In genomic region chr18:49814147-49814499, GRCh38 we compare ENCODE assay signal across 8 cellular contexts. TPM values are rescaled to one million over a fixed set of nuclear protein-coding genes. Genes with fewer than 3 reads are reported as not detected.
DNase-seq lines count a peak whose midpoint lies in the region; ATAC-seq and TF ChIP-seq lines count a peak whose summit lies in the region.

No MANE protein-coding gene starts in this region.

- H3K36me3 ChIP-seq in esophagus muscularis mucosa: peaks cover 0 to 7% (median 0%) of the 10 kb centered on the region in 4 donors
- no peaks in the 10 kb centered on the region for H3K36me3 ChIP-seq in testis (ENCODE audit: low read depth, missing control alignments)

- H3K4me1 ChIP-seq in esophagus muscularis mucosa (peaks cover 11 to 29% (median 26%) of the 10 kb centered on the region in 4 donors), testis (no peaks in the 10 kb centered on the region)

- H3K27ac ChIP-seq in esophagus muscularis mucosa (replicated peaks in 1 of 4) (peak overlapping the region; percentile 91 to 98 (median 96)), testis (peak overlapping the region; percentile 91 to 96)

- H3K4me1 Mint-ChIP-seq in natural killer cell: peaks cover 85 to 86% of the 10 kb centered on the region in 2 donors

- WGBS in esophagus muscularis mucosa: under 1% methylated on average over 21 of the region's 24 CpGs
- WGBS in testis, 2 donors: 0% methylated on average over 24 of the region's 24 CpGs

- H3K36me3 Mint-ChIP-seq in natural killer cell: peaks cover 13% of the 10 kb centered on the region

- H3K27me3 ChIP-seq in esophagus muscularis mucosa (no peaks in the 10 kb centered on the region), testis (no peaks in the 10 kb centered on the region)

- ATAC-seq in HG02642 (IDR thresholded peaks at IDR 0.05; ENCODE audit: poor library complexity, unreplicated experiment) (peak; percentile 32), natural killer cell (peak; percentile 22 to 45 (median 37))

- intact Hi-C loops in esophagus muscularis mucosa (cut with DNase I): loop anchor here (10.0 kb wide), 2 partner anchors 319 to 471 kb away; partner anchors contain the start of genes CXXC1, MBD1 and RPL17
- intact Hi-C loops in natural killer cell (cut with micrococcal nuclease): loop anchor here (5.0 to 10.0 kb wide), 4 partner anchors 327 to 979 kb away; partner anchors contain the start of genes C18orf32 and MBD1
- intact Hi-C loops in testis (cut with DNase I; ENCODE audit: low total_unique reads): no loop called here

- H3K9me3 Mint-ChIP-seq in natural killer cell: no peaks in the 10 kb centered on the region

- TF ChIP-seq EP300 in esophagus muscularis mucosa (IDR thresholded peaks at IDR 0.05): peak; percentile 63

- H3K9me3 ChIP-seq in esophagus muscularis mucosa (no peaks in the 10 kb centered on the region), testis (no peaks in the 10 kb centered on the region)

- H3K27me3 Mint-ChIP-seq in natural killer cell (ENCODE audit: low read depth in 2 of 2): no peaks in the 10 kb centered on the region

- TF ChIP-seq CTCF in esophagus muscularis mucosa (IDR thresholded peaks at IDR 0.05) (no peak), natural killer cell (IDR thresholded peaks at IDR 0.05) (no peak), testis (IDR thresholded peaks at IDR 0.05) (no peak)

- H3K27ac Mint-ChIP-seq in natural killer cell: peak overlapping the region; percentile 77 to 99

- TF ChIP-seq POLR2A in esophagus muscularis mucosa (IDR thresholded peaks at IDR 0.05; ENCODE audit: low read depth): no peak
- no peak for TF ChIP-seq POLR2A in testis (IDR thresholded peaks at IDR 0.05)

- peak overlapping the region; percentile 74 to 89 (median 80) for H3K4me3 ChIP-seq in esophagus muscularis mucosa
- peak overlapping the region; percentile 78 to 79 for H3K4me3 ChIP-seq in testis

- DNase-seq in NCI-H2081 (lab: John Stamatoyannopoulos, UW) (peak; percentile 21 to 51), NCI-H2081 treated with DMSO at 0.1 percent for 48 hours (lab: John Stamatoyannopoulos, UW) (no peak), NCI-H146 treated with DMSO at 0.1 percent for 48 hours (lab: John Stamatoyannopoulos, UW; ENCODE audit: unreplicated experiment) (peak; percentile 83), esophagus muscularis mucosa (ENCODE audit: extremely low spot score) (peak; percentile 94), natural killer cell (no peak), testis (no peak)
- DNase-seq in activated CD8-positive, alpha-beta memory T cell treated with anti-CD3 and anti-CD28 coated beads, Interleukin-2, amount 50 U/mL, for 1 hour (ENCODE audit: extremely low read depth): peak; percentile 13

- peak overlapping the region; percentile 99 for H3K4me3 Mint-ChIP-seq in natural killer cell

RNA-seq across cellular contexts. Expression of gene ACAA2, which starts 0.8 kb away (rescaled TPM):
- total RNA-seq in esophagus muscularis mucosa: 100 to 1,000 TPM in 1 of 4 donors, 10 to 100 TPM in 3; 46.9 to 101 (median 73.9) TPM
- 10 to 100 TPM; 47.0 to 71.7 (median 59.2) TPM for total RNA-seq in natural killer cell
- 10 to 100 TPM; 42.2 to 48.7 TPM for total RNA-seq in testis
- polyA plus RNA-seq in testis (ENCODE audit: insufficient read depth, low read depth, low replicate concordance): 77.2 TPM

Comparison
In these comparisons a context has a peak if more than half of its experiments do, and no peak if none do; other contexts are left out.
1. DNase-seq: peak in NCI-H2081 (2 of 2), NCI-H146 treated with DMSO at 0.1 percent for 48 hours (single experiment), activated CD8-positive, alpha-beta memory T cell treated with anti-CD3 and anti-CD28 coated beads, Interleukin-2, amount 50 U/mL, for 1 hour (single experiment) and esophagus muscularis mucosa (single experiment); none in NCI-H2081 treated with DMSO at 0.1 percent for 48 hours (single experiment), natural killer cell (single experiment) and testis (single experiment).